Comparison of ENCODE assay signal across 25 cellular contexts in genomic region chr22:44292007-44292370, GRCh38. TPM values are rescaled to one million over a fixed set of nuclear protein-coding genes. Genes with fewer than 3 reads are reported as not detected.
DNase-seq lines count a peak whose midpoint lies in the region; ATAC-seq and TF ChIP-seq lines count a peak whose summit lies in the region.
"Had no signal": no experiment of that assay in that cellular context is flagged by ENCODE, and none has a peak within 500 bp of the region (broad histone marks: within the 10 kb centered on the region; RNA-seq: fewer than 3 reads in every experiment).

No MANE protein-coding gene starts in this region.

- H3K27me3 Mint-ChIP-seq in endodermal cell (ENCODE audit: insufficient read depth) (no peaks in the 10 kb centered on the region), nephron progenitor cell (ENCODE audit: low read depth, poor library complexity) (no peaks in the 10 kb centered on the region)
- H3K27me3 Mint-ChIP-seq: activated naive CD8-positive, alpha-beta T cell treated with anti-CD3 and anti-CD28 coated beads for 36 hours had no signal

- H3K36me3 ChIP-seq in BLaER1 (no peaks in the 10 kb centered on the region), endodermal cell (ENCODE audit: control insufficient read depth, insufficient read depth, low read length) (no peaks in the 10 kb centered on the region)
- H3K36me3 ChIP-seq: ascending aorta, SJSA1, upper lobe of right lung had no signal

- peak overlapping the region; percentile 17 for H3K27ac Mint-ChIP-seq in endodermal cell
- H3K27ac Mint-ChIP-seq in nephron progenitor cell, result peak overlapping the region; percentile 39
- H3K27ac Mint-ChIP-seq: activated CD8-positive, alpha-beta T cell treated with anti-CD3 and anti-CD28 coated beads for 36 hours; activated naive CD8-positive, alpha-beta T cell treated with anti-CD3 and anti-CD28 coated beads for 36 hours; naive thymus-derived CD8-positive, alpha-beta T cell; T-cell had no signal

- H3K9me3 Mint-ChIP-seq in endodermal cell, result peaks cover 11% of the 10 kb centered on the region
- peaks cover 21% of the 10 kb centered on the region for H3K9me3 Mint-ChIP-seq in nephron progenitor cell
- H3K9me3 Mint-ChIP-seq: immature natural killer cell had no signal

- H3K27ac ChIP-seq in BLaER1, result no peak overlapping the region
- H3K27ac ChIP-seq in endodermal cell (ENCODE audit: low read depth, low read length), result no peak overlapping the region
- H3K27ac ChIP-seq: ascending aorta, C4-2B, SJSA1, upper lobe of right lung had no signal

- H3K4me3 ChIP-seq in BLaER1 (no peak overlapping the region), endodermal cell (ENCODE audit: low read length) (no peak overlapping the region)
- H3K4me3 ChIP-seq: ascending aorta, SJSA1, upper lobe of right lung had no signal

- WGBS in endodermal cell (ENCODE audit: insufficient coverage in 1 of 2, insufficient read length in 1 of 2), 2 experiments, result 60 to 68% methylated on average over 3 to 10 of the region's 10 CpGs

- POLR2A ChIA-PET in HEK293T (lab: Yijun Ruan, JAX), result no interaction called here

- no peak for ATAC-seq in GM19023 (IDR thresholded peaks at IDR 0.05; ENCODE audit: unreplicated experiment)
- ATAC-seq: activated CD8-positive, alpha-beta T cell treated with anti-CD3 and anti-CD28 coated beads for 36 hours; left ventricle myocardium superior; naive thymus-derived CD8-positive, alpha-beta T cell; T-cell had no signal

- DNase-seq in HEK293T (ENCODE audit: extremely low spot score), result no peak
- DNase-seq in endodermal cell, result peak; percentile 89
- DNase-seq in nephron progenitor cell, result peak; percentile 73
- DNase-seq in SHP77 treated with DMSO at 0.1 percent for 48 hours (lab: John Stamatoyannopoulos, UW), result no peak
- DNase-seq in stimulated activated CD4-positive, alpha-beta T cell treated with anti-CD3 and anti-CD28 coated beads, Interleukin-2, amount 100 ng/mL, for 24 hours, result no peak
- DNase-seq: ACHN; activated CD4-positive, CD25-positive, alpha-beta regulatory T cell treated with anti-CD3 and anti-CD28 coated beads, Interleukin-2, amount 50 U/mL, for 72 hours; activated CD8-positive, alpha-beta T cell treated with anti-CD3 and anti-CD28 coated beads for 36 hours; activated effector memory CD4-positive, alpha-beta T cell treated with Interleukin-2 at 50 U/mL for 16 hours; activated naive CD8-positive, alpha-beta T cell treated with anti-CD3 and anti-CD28 coated beads for 36 hours; central memory CD4-positive, alpha-beta T cell; head of caudate nucleus; immature natural killer cell; left ventricle myocardium superior; midbrain; naive thymus-derived CD8-positive, alpha-beta T cell; NCI-H2081 treated with DMSO at 0.1 percent for 48 hours; stimulated activated CD4-positive, alpha-beta T cell treated with anti-CD3 and anti-CD28 coated beads, Interleukin-15, amount 100 ng/mL, for 24 hours; T-cell; upper lobe of right lung had no signal

- peaks cover 10% of the 10 kb centered on the region for H3K4me1 ChIP-seq in BLaER1
- H3K4me1 ChIP-seq in endodermal cell (ENCODE audit: control insufficient read depth, insufficient read depth, low read length), result no peaks in the 10 kb centered on the region
- H3K4me1 ChIP-seq: ascending aorta, upper lobe of right lung had no signal

- CTCF ChIA-PET in HEK293T (lab: Yijun Ruan, JAX), result no interaction called here

- peak overlapping the region; percentile 61 for H3K4me2 ChIP-seq in BLaER1

- no peaks in the 10 kb centered on the region for H4K20me1 ChIP-seq in BLaER1

- H3K36me3 Mint-ChIP-seq in endodermal cell (ENCODE audit: low read depth) (peaks cover 3% of the 10 kb centered on the region), nephron progenitor cell (ENCODE audit: low read depth) (peaks cover 12% of the 10 kb centered on the region)
- H3K36me3 Mint-ChIP-seq: activated naive CD8-positive, alpha-beta T cell treated with anti-CD3 and anti-CD28 coated beads for 36 hours; T-cell had no signal

- TF ChIP-seq CTCF in endodermal cell (conservative IDR thresholded peaks at IDR 0.05) (no peak), nephron progenitor cell (IDR thresholded peaks at IDR 0.05) (no peak)

- H3K27me3 ChIP-seq in BLaER1, result peaks cover 4% of the 10 kb centered on the region
- no peaks in the 10 kb centered on the region for H3K27me3 ChIP-seq in endodermal cell (ENCODE audit: control insufficient read depth, insufficient read depth, low read length, poor library complexity, severe bottlenecking)
- H3K27me3 ChIP-seq: ascending aorta, SJSA1, upper lobe of right lung had no signal

- no peak overlapping the region for H3K9ac ChIP-seq in BLaER1
- no peak overlapping the region for H3K9ac ChIP-seq in endodermal cell (ENCODE audit: extremely low read depth, low read length, poor library complexity, severe bottlenecking)

- H3K9me3 ChIP-seq in BLaER1 (peaks cover 9% of the 10 kb centered on the region), endodermal cell (ENCODE audit: control insufficient read depth, low read length) (peaks cover 11% of the 10 kb centered on the region)
- H3K9me3 ChIP-seq: SJSA1, upper lobe of right lung had no signal

- peaks cover 17% of the 10 kb centered on the region for H3K4me1 Mint-ChIP-seq in endodermal cell
- peaks cover 63% of the 10 kb centered on the region for H3K4me1 Mint-ChIP-seq in nephron progenitor cell
- H3K4me1 Mint-ChIP-seq: activated naive CD8-positive, alpha-beta T cell treated with anti-CD3 and anti-CD28 coated beads for 36 hours; T-cell had no signal

- H3K4me3 Mint-ChIP-seq in endodermal cell, result no peak overlapping the region
- H3K4me3 Mint-ChIP-seq in nephron progenitor cell, result no peak overlapping the region
- H3K4me3 Mint-ChIP-seq: activated CD8-positive, alpha-beta T cell treated with anti-CD3 and anti-CD28 coated beads for 36 hours; activated naive CD8-positive, alpha-beta T cell treated with anti-CD3 and anti-CD28 coated beads for 36 hours; naive thymus-derived CD8-positive, alpha-beta T cell; T-cell had no signal

TF ChIP-seq in HEK293T, 16 proteins besides CTCF, POLR2A, EP300 and RAD21:
- TF ChIP-seq PKNOX1 (IDR thresholded peaks at IDR 0.05) (peak; percentile 64), ZNF384 (IDR thresholded peaks at IDR 0.05) (no peak)

RNA-seq across cellular contexts. Expression of gene SHISAL1, which starts 20.8 kb away (rescaled TPM):
- total RNA-seq in endodermal cell, result under 1 TPM; 0.42 to 0.95 TPM
- 2.8 TPM for polyA plus RNA-seq in endodermal cell (2013, experiment 1 of 2)
- 3.2 TPM for polyA plus RNA-seq in endodermal cell (2013, experiment 2 of 2)
- total RNA-seq: activated CD8-positive, alpha-beta T cell treated with anti-CD3 and anti-CD28 coated beads for 36 hours; activated naive CD8-positive, alpha-beta T cell treated with anti-CD3 and anti-CD28 coated beads for 36 hours; naive thymus-derived CD8-positive, alpha-beta T cell had no signal
- polyA plus RNA-seq: immature natural killer cell; naive thymus-derived CD8-positive, alpha-beta T cell had no signal

Comparison
In these comparisons a context has a peak if more than half of its experiments do, and no peak if none do; other contexts are left out.
1. DNase-seq: peak in endodermal cell (single experiment) and nephron progenitor cell (single experiment); none in HEK293T (single experiment), SHP77 treated with DMSO at 0.1 percent for 48 hours (single experiment) and stimulated activated CD4-positive, alpha-beta T cell treated with anti-CD3 and anti-CD28 coated beads, Interleukin-2, amount 100 ng/mL, for 24 hours (0 of 2).